ENCODE assay signal across 16 cellular contexts in the genomic region with DNA sequence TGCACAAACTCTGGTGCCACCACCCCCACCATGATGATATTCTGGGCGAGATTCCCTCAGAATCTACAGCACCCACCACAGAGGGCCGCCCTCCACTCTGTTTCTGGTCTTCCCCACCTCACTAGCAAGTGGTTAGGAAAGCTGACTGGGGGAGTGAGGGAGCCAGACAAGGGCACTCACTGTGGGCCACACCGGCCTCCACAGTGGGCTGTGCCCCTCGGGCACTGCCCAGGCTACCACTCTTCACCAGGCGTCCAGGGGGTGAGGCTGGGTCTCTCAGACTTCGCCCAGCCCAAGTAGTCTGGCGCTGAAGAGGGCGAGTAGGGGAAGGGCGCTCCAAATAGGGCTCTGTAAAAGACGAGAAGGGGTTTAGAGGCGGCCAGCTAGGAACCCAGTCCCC.
"Had no signal": no experiment of that assay in that cellular context is flagged by ENCODE, and none has a peak within 500 bp of the region (broad histone marks: within the 10 kb centered on the region; RNA-seq: fewer than 3 reads in every experiment).

No MANE protein-coding gene starts in this region.

- H3K27me3 Mint-ChIP-seq: naive thymus-derived CD4-positive, alpha-beta T cell; stimulated activated naive CD8-positive, alpha-beta T cell treated with anti-CD3 and anti-CD28 coated beads, Interleukin-15, amount 100 ng/mL, for 72 hours had no signal

- H3K9me3 Mint-ChIP-seq: naive thymus-derived CD4-positive, alpha-beta T cell; nephron progenitor cell; stimulated activated naive CD8-positive, alpha-beta T cell treated with anti-CD3 and anti-CD28 coated beads, Interleukin-15, amount 100 ng/mL, for 72 hours had no signal

- H3K27ac Mint-ChIP-seq: nephron progenitor cell had no signal

- H3K27me3 ChIP-seq: hepatocyte, ovary, right atrium auricular region, uterus had no signal

- H3K4me1 ChIP-seq: uterus had no signal

- H3K4me1 Mint-ChIP-seq: nephron progenitor cell had no signal

- H3K4me3 ChIP-seq: coronary artery, hepatocyte, ovary, right atrium auricular region, uterus had no signal

- DNase-seq: effector CD4-positive, alpha-beta T cell; foreskin melanocyte; left colon; left ventricle myocardium superior; mesendoderm; naive thymus-derived CD4-positive, alpha-beta T cell; nephron progenitor cell; small intestine; stimulated activated CD4-positive, alpha-beta T cell treated with anti-CD3 and anti-CD28 coated beads, Interleukin-2, amount 100 ng/mL, for 48 hours; stimulated activated naive CD8-positive, alpha-beta T cell treated with anti-CD3 and anti-CD28 coated beads, Interleukin-15, amount 100 ng/mL, for 72 hours; trophoblast cell had no signal

- H3K9me3 ChIP-seq: ovary, right atrium auricular region, uterus had no signal

- H3K27ac ChIP-seq: coronary artery, hepatocyte, ovary, right atrium auricular region, uterus had no signal

- H3K36me3 ChIP-seq: ovary, uterus had no signal

- H3K4me3 Mint-ChIP-seq: naive thymus-derived CD4-positive, alpha-beta T cell; nephron progenitor cell; stimulated activated naive CD8-positive, alpha-beta T cell treated with anti-CD3 and anti-CD28 coated beads, Interleukin-15, amount 100 ng/mL, for 72 hours had no signal

- ATAC-seq: left colon; left ventricle myocardium superior; naive thymus-derived CD4-positive, alpha-beta T cell had no signal
